ENCODE assay signal across 1 cellular context in genomic region chrX:41666251-41666650, GRCh38.
A peak's percentile ranks its signal among the peaks of the same experiment; 100 is the strongest.
TF ChIP-seq lines count a peak whose summit lies in the region.

No MANE protein-coding gene starts in this region.

TF ChIP-seq in K562, 482 proteins besides CTCF, POLR2A, EP300 and RAD21 (continued from another document):
- TF ChIP-seq ZNF584 (CRISPR knock-in tag; IDR thresholded peaks at IDR 0.05; ENCODE audit: low read depth): peak; percentile 74; the same call in 1 of the 2 replicates
- TF ChIP-seq RBM22 (IDR thresholded peaks at IDR 0.05; ENCODE audit: low read depth, low read length, poor library complexity, severe bottlenecking): no peak
- no peak for TF ChIP-seq ZNF12 (CRISPR knock-in tag; IDR thresholded peaks at IDR 0.05)
- TF ChIP-seq, protein P1, sequence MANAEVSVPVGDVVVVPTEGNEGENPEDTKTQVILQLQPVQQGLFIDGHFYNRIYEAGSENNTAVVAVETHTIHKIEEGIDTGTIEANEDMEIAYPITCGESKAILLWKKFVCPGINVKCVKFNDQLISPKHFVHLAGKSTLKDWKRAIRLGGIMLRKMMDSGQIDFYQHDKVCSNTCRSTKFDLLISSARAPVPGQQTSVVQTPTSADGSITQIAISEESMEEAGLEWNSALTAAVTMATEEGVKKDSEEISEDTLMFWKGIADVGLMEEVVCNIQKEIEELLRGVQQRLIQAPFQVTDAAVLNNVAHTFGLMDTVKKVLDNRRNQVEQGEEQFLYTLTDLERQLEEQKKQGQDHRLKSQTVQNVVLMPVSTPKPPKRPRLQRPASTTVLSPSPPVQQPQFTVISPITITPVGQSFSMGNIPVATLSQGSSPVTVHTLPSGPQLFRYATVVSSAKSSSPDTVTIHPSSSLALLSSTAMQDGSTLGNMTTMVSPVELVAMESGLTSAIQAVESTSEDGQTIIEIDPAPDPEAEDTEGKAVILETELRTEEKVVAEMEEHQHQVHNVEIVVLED (CRISPR knock-in tag; IDR thresholded peaks at IDR 0.05): no peak
- TF ChIP-seq SMAD1 (IDR thresholded peaks at IDR 0.05; ENCODE audit: low read depth, low read length, partially characterized antibody): no peak
- no peak for TF ChIP-seq HNRNPLL (IDR thresholded peaks at IDR 0.05; ENCODE audit: low read depth, low read length, poor library complexity, severe bottlenecking)
- peak; percentile 83 for TF ChIP-seq IRF9 (tag; IDR thresholded peaks at IDR 0.05)
- TF ChIP-seq ZC3H4 (CRISPR knock-in tag; IDR thresholded peaks at IDR 0.05; ENCODE audit: borderline replicate concordance): no peak
- peak; percentile 27; the same call in 1 of the 2 replicates for TF ChIP-seq ESRRA (IDR thresholded peaks at IDR 0.05; ENCODE audit: borderline replicate concordance, low read depth)
- 0 out of 2 replicates have a peak, but pooled peaks have one; percentile 28 for TF ChIP-seq ZNF589 (CRISPR knock-in tag; IDR thresholded peaks at IDR 0.05; ENCODE audit: low read depth)
- peak; percentile 85 to 92 for TF ChIP-seq TRIM24 (IDR thresholded peaks at IDR 0.05)
- TF ChIP-seq DMBX1 (CRISPR knock-in tag; IDR thresholded peaks at IDR 0.05; ENCODE audit: borderline replicate concordance): peak; percentile 52; the same call in 1 of the 2 replicates
